8 cellular contexts compared by ENCODE assay signal in the genomic region with DNA sequence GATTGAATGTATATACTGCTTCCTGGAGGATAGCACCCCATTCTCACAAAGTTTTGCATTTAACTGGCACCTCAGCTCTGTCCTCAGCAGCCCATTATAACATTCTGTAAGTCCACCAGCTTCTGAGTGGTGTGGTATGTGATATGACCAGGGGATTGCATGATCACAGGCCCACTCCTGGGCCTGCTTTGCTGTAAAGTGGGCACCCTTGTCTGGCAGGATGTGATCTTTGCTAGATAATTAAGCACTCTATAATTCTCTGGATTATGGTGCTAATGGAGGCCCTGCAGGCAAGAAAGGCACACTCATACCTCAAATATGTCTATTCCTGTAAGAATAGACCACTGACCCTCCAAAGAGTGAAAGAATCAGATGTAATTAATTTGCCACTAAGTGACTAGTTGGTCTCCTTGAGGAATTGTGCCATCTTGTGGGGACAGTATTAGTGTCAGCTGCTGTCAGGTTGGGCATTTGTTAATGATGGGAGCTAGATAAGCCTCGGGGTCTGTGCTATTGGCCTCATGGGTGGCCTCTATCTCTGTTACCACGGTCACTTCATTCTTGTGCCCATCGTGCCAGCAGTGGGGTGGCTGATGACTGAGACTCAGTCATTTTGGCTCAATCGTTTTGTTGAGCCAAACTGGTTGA. TPM values are rescaled to one million over a fixed set of nuclear protein-coding genes. Genes with fewer than 3 reads are reported as not detected.
DNase-seq lines count a peak whose midpoint lies in the region; ATAC-seq and TF ChIP-seq lines count a peak whose summit lies in the region.

No MANE protein-coding gene starts in this region.

- no peaks in the 10 kb centered on the region for H3K36me3 Mint-ChIP-seq in stimulated activated effector memory CD8-positive, alpha-beta T cell treated with anti-CD3 and anti-CD28 coated beads, Interleukin-12 subunit alpha, Interleukin-12 subunit beta, amount 100 ng/mL, for 72 hours

- no peaks in the 10 kb centered on the region for H3K9me3 ChIP-seq in SK-N-SH

- H4K20me1 ChIP-seq in SK-N-SH (ENCODE audit: insufficient read depth) = no peaks in the 10 kb centered on the region

- H3K36me3 ChIP-seq in SK-N-SH (replicated peaks in 1 of 2; ENCODE audit: control insufficient read depth in 1 of 2, insufficient read depth in 2 of 2, low read length in 1 of 2) = no peaks in the 10 kb centered on the region

- TF ChIP-seq RAD21 in SK-N-SH (IDR thresholded peaks at IDR 0.05; ENCODE audit: low read length) = peak; percentile 70

- no peak overlapping the region for H3K4me3 Mint-ChIP-seq in stimulated activated effector memory CD8-positive, alpha-beta T cell treated with anti-CD3 and anti-CD28 coated beads, Interleukin-12 subunit alpha, Interleukin-12 subunit beta, amount 100 ng/mL, for 72 hours

- H3K79me2 ChIP-seq in SK-N-SH (ENCODE audit: insufficient read depth) = no peaks in the 10 kb centered on the region

- DNase-seq in Daoy (ENCODE audit: low read depth) = peak; percentile 30
- peak; percentile 65 for DNase-seq in HT-29 (ENCODE audit: low spot score)
- peak; percentile 49 for DNase-seq in SK-N-SH
- DNase-seq in foreskin keratinocyte = peak in 1 of 2 donors; percentile 31
- DNase-seq in stimulated activated effector memory CD8-positive, alpha-beta T cell treated with anti-CD3 and anti-CD28 coated beads, Interleukin-12 subunit alpha, Interleukin-12 subunit beta, amount 100 ng/mL, for 72 hours (ENCODE audit: low spot score in 2 of 2) = no peak
- no peak for DNase-seq in posterior vena cava (ENCODE audit: low spot score)
- no peak for DNase-seq in stimulated activated CD4-positive, alpha-beta T cell treated with anti-CD3 and anti-CD28 coated beads, Interleukin-4, amount 100 ng/mL, for 1 hour

- no peaks in the 10 kb centered on the region for H3K27me3 ChIP-seq in SK-N-SH (ENCODE audit: insufficient read depth)
- no peaks in the 10 kb centered on the region for H3K27me3 ChIP-seq in foreskin keratinocyte

- H3K9me3 Mint-ChIP-seq in stimulated activated effector memory CD8-positive, alpha-beta T cell treated with anti-CD3 and anti-CD28 coated beads, Interleukin-12 subunit alpha, Interleukin-12 subunit beta, amount 100 ng/mL, for 72 hours = no peaks in the 10 kb centered on the region

- no peaks in the 10 kb centered on the region for H3K4me1 Mint-ChIP-seq in stimulated activated effector memory CD8-positive, alpha-beta T cell treated with anti-CD3 and anti-CD28 coated beads, Interleukin-12 subunit alpha, Interleukin-12 subunit beta, amount 100 ng/mL, for 72 hours

- no peak overlapping the region for H3K27ac Mint-ChIP-seq in stimulated activated effector memory CD8-positive, alpha-beta T cell treated with anti-CD3 and anti-CD28 coated beads, Interleukin-12 subunit alpha, Interleukin-12 subunit beta, amount 100 ng/mL, for 72 hours

- no peaks in the 10 kb centered on the region for H3K9me2 ChIP-seq in SK-N-SH

- POLR2A ChIA-PET in SK-N-SH (lab: Yijun Ruan, JAX) = no interaction called here

- CTCF ChIA-PET in SK-N-SH (lab: Yijun Ruan, JAX) = interaction anchor here (0.9 to 2.0 kb wide), 8 partner anchors 101 to 392 kb away, joined by 3 to 5 read pairs (median 4); partner anchors contain the start of gene CASP6

- H3K4me3 ChIP-seq in SK-N-SH (ENCODE audit: low read depth in 2 of 2, low read length in 1 of 2) = no peak overlapping the region

- no peak overlapping the region for H3K9ac ChIP-seq in SK-N-SH

- peaks cover 0 to 3% of the 10 kb centered on the region in 2 experiments; a peak in 3 of 4 replicates for H3K4me1 ChIP-seq in SK-N-SH (ENCODE audit: control insufficient read depth in 1 of 2, insufficient read depth in 2 of 2, low read depth in 1 of 2, low read length in 1 of 2)
- H3K4me1 ChIP-seq in foreskin keratinocyte = peaks cover 3% of the 10 kb centered on the region

- H3F3A ChIP-seq in SK-N-SH (replicated peaks; ENCODE audit: insufficient read depth) = no peaks in the 10 kb centered on the region

- TF ChIP-seq CTCF in SK-N-SH (IDR thresholded peaks at IDR 0.05) = peak; percentile 61
- peak; percentile 66 for TF ChIP-seq CTCF in foreskin keratinocyte (conservative IDR thresholded peaks at IDR 0.05)

- H3K27ac ChIP-seq in SK-N-SH (ENCODE audit: low read depth in 2 of 2, low read length in 1 of 2) (no peak overlapping the region), foreskin keratinocyte (no peak overlapping the region)

- peak overlapping the region; percentile 79 for H2AFZ ChIP-seq in SK-N-SH (ENCODE audit: low read depth)

- 22% methylated on average over 4 of the region's 4 CpGs for WGBS in SK-N-SH (ENCODE audit: low lambda C conversion rate)

- peak; percentile 77 for ATAC-seq in GM19351 (IDR thresholded peaks at IDR 0.05; ENCODE audit: unreplicated experiment)
- peak; percentile 59 for ATAC-seq in foreskin keratinocyte
- peak; percentile 50 for ATAC-seq in stimulated activated effector memory CD8-positive, alpha-beta T cell treated with anti-CD3 and anti-CD28 coated beads, Interleukin-12 subunit alpha, Interleukin-12 subunit beta, amount 100 ng/mL, for 72 hours

- H3K4me2 ChIP-seq in SK-N-SH = no peak overlapping the region

- intact Hi-C loops in posterior vena cava (cut with DNase I) = no loop called here

- TF ChIP-seq EP300 in SK-N-SH (IDR thresholded peaks at IDR 0.05; ENCODE audit: borderline replicate concordance in 1 of 2, low read depth in 1 of 2, low read length in 1 of 2) = no peak

TF ChIP-seq in SK-N-SH, 30 proteins besides CTCF, POLR2A, EP300 and RAD21:
- TF ChIP-seq POLR2AphosphoS5 (IDR thresholded peaks at IDR 0.05; ENCODE audit: low read depth, low read length) (no peak), SIN3A (IDR thresholded peaks at IDR 0.05; ENCODE audit: borderline replicate concordance, low read depth, low read length) (no peak), ELF1 (IDR thresholded peaks at IDR 0.05) (no peak), MEF2A (IDR thresholded peaks at IDR 0.05; ENCODE audit: borderline replicate concordance, low read depth) (no peak), GATA2 (CRISPR knock-in tag; IDR thresholded peaks at IDR 0.05) (peak; percentile 66), TEAD4 (IDR thresholded peaks at IDR 0.05; ENCODE audit: borderline replicate concordance, insufficient read depth) (no peak), SMC3 (IDR thresholded peaks at IDR 0.05; ENCODE audit: low read depth, low read length) (peak; percentile 70)

RNA-seq across cellular contexts. Expression of gene CFI, which starts 2.2 kb away (rescaled TPM):
- total RNA-seq in Daoy (2014; rRNA removed; shearing (Covaris generic)) = 1.7 and 3.6 TPM in 2 replicates
- total RNA-seq in HT-29 (2014; rRNA removed; shearing (Covaris generic)) = 0.20 TPM in 1 of 2 replicates, not detected in the other
- 19.6 and 27.0 TPM in 2 replicates for polyA plus RNA-seq in SK-N-SH (2012; rRNA removed)
- 25.4 and 30.5 TPM in 2 replicates for polyA plus RNA-seq in SK-N-SH (2012; cell fraction: cytosol; rRNA removed)
- 16.4 and 46.1 TPM in 2 replicates for polyA plus RNA-seq in SK-N-SH (2012; cell fraction: nucleus; rRNA removed)
- total RNA-seq in foreskin keratinocyte = not detected in 2 replicates
- not detected in 2 replicates for polyA plus RNA-seq in foreskin keratinocyte
- 10 to 100 TPM; 21.1 to 33.9 TPM for total RNA-seq in posterior vena cava

RNA-seq across cellular contexts. Expression of gene GAR1, which starts 11.5 kb away (rescaled TPM):
- 5.7 and 6.4 TPM in 2 replicates for total RNA-seq in Daoy (2014; rRNA removed; shearing (Covaris generic))
- total RNA-seq in HT-29 (2014; rRNA removed; shearing (Covaris generic)) = 8.5 and 9.8 TPM in 2 replicates
- polyA plus RNA-seq in SK-N-SH (2012; rRNA removed) = 37.5 and 40.5 TPM in 2 replicates
- polyA plus RNA-seq in SK-N-SH (2012; cell fraction: cytosol; rRNA removed) = 56.8 and 90.3 TPM in 2 replicates
- 8.4 and 12.3 TPM in 2 replicates for polyA plus RNA-seq in SK-N-SH (2012; cell fraction: nucleus; rRNA removed)
- total RNA-seq in foreskin keratinocyte = 19.7 and 21.9 TPM in 2 replicates
- 46.6 and 47.9 TPM in 2 replicates for polyA plus RNA-seq in foreskin keratinocyte
- 10 to 100 TPM in 1 of 2 donors, 1 to 10 TPM in 1; 9.4 to 14.6 TPM for total RNA-seq in posterior vena cava

RNA-seq across cellular contexts. Expression of gene RRH, which starts 23.7 kb away (rescaled TPM):
- not detected in 2 replicates for total RNA-seq in Daoy (2014; rRNA removed; shearing (Covaris generic))
- not detected in 2 replicates for total RNA-seq in HT-29 (2014; rRNA removed; shearing (Covaris generic))
- polyA plus RNA-seq in SK-N-SH (2012; rRNA removed) (0.05 and 0.10 TPM in 2 replicates), foreskin keratinocyte (0.03 and 0.04 TPM in 2 replicates)
- polyA plus RNA-seq in SK-N-SH (2012; cell fraction: cytosol; rRNA removed) = 0.04 and 0.05 TPM in 2 replicates
- polyA plus RNA-seq in SK-N-SH (2012; cell fraction: nucleus; rRNA removed) = 0.06 and 0.19 TPM in 2 replicates
- total RNA-seq in foreskin keratinocyte (0.10 TPM in 1 of 2 replicates, not detected in the other), posterior vena cava (under 1 TPM; 0.19 to 0.28 TPM)

RNA-seq across cellular contexts. Expression of gene LRIT3, which starts 43.9 kb away (rescaled TPM):
- not detected in 2 replicates for total RNA-seq in Daoy (2014; rRNA removed; shearing (Covaris generic))
- total RNA-seq in HT-29 (2014; rRNA removed; shearing (Covaris generic)) = 0.03 TPM in 1 of 2 replicates, not detected in the other
- polyA plus RNA-seq in SK-N-SH (2012; rRNA removed) (0.02 TPM in 1 of 2 replicates, not detected in the other), foreskin keratinocyte (0.02 and 0.03 TPM in 2 replicates)
- polyA plus RNA-seq in SK-N-SH (2012; cell fraction: cytosol; rRNA removed) = 0.01 and 0.03 TPM in 2 replicates
- 0.08 TPM in 2 replicates for polyA plus RNA-seq in SK-N-SH (2012; cell fraction: nucleus; rRNA removed)
- total RNA-seq in foreskin keratinocyte (0.04 TPM in 1 of 2 replicates, not detected in the other), posterior vena cava (under 1 TPM; 0.09 to 0.14 TPM)

Comparison
In these comparisons a context has a peak if more than half of its experiments do, and no peak if none do; other contexts are left out.
1. DNase-seq: peak in Daoy (single experiment), HT-29 (single experiment) and SK-N-SH (single experiment); none in stimulated activated effector memory CD8-positive, alpha-beta T cell treated with anti-CD3 and anti-CD28 coated beads, Interleukin-12 subunit alpha, Interleukin-12 subunit beta, amount 100 ng/mL, for 72 hours (0 of 2), posterior vena cava (single experiment) and stimulated activated CD4-positive, alpha-beta T cell treated with anti-CD3 and anti-CD28 coated beads, Interleukin-4, amount 100 ng/mL, for 1 hour (single experiment).
2. Peak in every context shown above with its lines, with median percentiles within 50 percentile points of each other: ATAC-seq.